Comparison of ENCODE assay signal across 23 cellular contexts in the genomic region with DNA sequence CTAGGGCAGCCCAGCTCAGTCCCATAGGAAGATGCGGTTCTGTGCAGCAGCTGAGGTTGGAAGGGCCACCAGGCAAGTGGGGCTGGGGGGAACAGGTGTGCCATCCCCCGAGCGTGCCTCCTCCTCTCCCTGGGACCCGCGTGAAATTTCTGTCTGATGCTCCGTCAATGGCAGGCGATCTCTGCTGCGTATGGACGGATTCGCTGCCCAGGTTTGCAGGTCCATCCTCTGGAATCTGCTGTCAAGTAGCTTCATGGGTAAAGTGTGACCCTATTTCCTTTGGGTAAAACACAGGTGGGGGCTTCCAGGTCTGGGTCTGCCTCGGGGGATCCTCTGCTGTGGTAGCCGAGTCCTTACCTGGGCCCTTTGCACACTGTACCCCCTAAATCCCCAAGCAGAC.
DNase-seq lines count a peak whose midpoint lies in the region; ATAC-seq and TF ChIP-seq lines count a peak whose summit lies in the region.
"Had no signal": no experiment of that assay in that cellular context is flagged by ENCODE, and none has a peak within 500 bp of the region (broad histone marks: within the 10 kb centered on the region; RNA-seq: fewer than 3 reads in every experiment).

No MANE protein-coding gene starts in this region.

- no peaks in the 10 kb centered on the region for H3K9me1 ChIP-seq in IMR-90 (ENCODE audit: insufficient read depth, low read length)

- H3K18ac ChIP-seq in IMR-90 (ENCODE audit: low read depth, low read length) (no peak overlapping the region), neuronal stem cell (ENCODE audit: low read length) (peak overlapping the region; percentile 54)

- CTCF ChIA-PET in IMR-90 (lab: Yijun Ruan, JAX) = no interaction called here

- H2AK9ac ChIP-seq in IMR-90 (replicated peaks; ENCODE audit: low read depth, low read length, poor library complexity) = no peak overlapping the region

- H3K27ac ChIP-seq in BLaER1 (no peak overlapping the region), IMR-90 (ENCODE audit: insufficient read depth, low read length) (no peak overlapping the region), neuronal stem cell (replicated peaks; ENCODE audit: low read length) (no peak overlapping the region), thyroid gland (peak overlapping the region in 2 of 3 donors; percentile 15 to 59)
- H3K27ac ChIP-seq: A549, C4-2B had no signal

- H3K4me3 Mint-ChIP-seq in natural killer cell = no peak overlapping the region
- H3K4me3 Mint-ChIP-seq: CD4-positive, CD25-positive, alpha-beta regulatory T cell; CD8-positive, alpha-beta T cell; GM23338; H9 had no signal

- H2BK5ac ChIP-seq in IMR-90 (ENCODE audit: low read depth, low read length, poor library complexity, severe bottlenecking) (no peak overlapping the region), neuronal stem cell (ENCODE audit: low read length) (peak overlapping the region; percentile 43)

- H2BK20ac ChIP-seq in IMR-90 (ENCODE audit: low read depth, low read length) = no peak overlapping the region

- 100% methylated on average over 1 of the region's 12 CpGs; no CpG with 5 or more reads in 1 of the 2 experiments for WGBS in IMR-90 (ENCODE audit: extremely low coverage in 2 of 2, insufficient read length in 1 of 2), 2 experiments
- WGBS in neuronal stem cell (ENCODE audit: extremely low coverage in 2 of 2, insufficient read length in 2 of 2, insufficient replicate concordance in 1 of 2), 2 donors = no CpG with 5 or more reads among the region's 12 CpGs
- WGBS in thyroid gland, 2 donors = 89 to 93% methylated on average over 10 to 12 of the region's 12 CpGs

- no peaks in the 10 kb centered on the region for H3K79me1 ChIP-seq in IMR-90 (ENCODE audit: low read depth in 1 of 2, low read length in 2 of 2)
- no peaks in the 10 kb centered on the region for H3K79me1 ChIP-seq in neuronal stem cell (ENCODE audit: low read depth, low read length)

- in situ Hi-C loops in IMR-90 (cut with MboI; ENCODE audit: low sequenced_read_pairs) = no loop called here

- no peak overlapping the region for H2BK15ac ChIP-seq in IMR-90 (ENCODE audit: low read depth, low read length)
- no peak overlapping the region for H2BK15ac ChIP-seq in neuronal stem cell (ENCODE audit: low read length)

- H3K4ac ChIP-seq in IMR-90 (ENCODE audit: low read depth, low read length) = no peak overlapping the region
- no peak overlapping the region for H3K4ac ChIP-seq in neuronal stem cell (ENCODE audit: low read length)

- 0 out of 2 replicates have a peak, but pooled peaks cover 4% of the 10 kb centered on the region for H4K20me1 ChIP-seq in BLaER1
- no peaks in the 10 kb centered on the region for H4K20me1 ChIP-seq in IMR-90 (ENCODE audit: insufficient read depth, low read length)

- H3K36me3 ChIP-seq in BLaER1 = no peaks in the 10 kb centered on the region
- no peaks in the 10 kb centered on the region for H3K36me3 ChIP-seq in IMR-90 (ENCODE audit: control insufficient read depth, insufficient read depth, low read length)
- H3K36me3 ChIP-seq in neuronal stem cell (replicated peaks in 1 of 2; ENCODE audit: control insufficient read depth in 2 of 2, insufficient read depth in 2 of 2, low read length in 2 of 2) = peaks cover 0 to 6% of the 10 kb centered on the region in 2 donors
- no peaks in the 10 kb centered on the region for H3K36me3 ChIP-seq in thyroid gland
- H3K36me3 ChIP-seq: BE2C had no signal

- H2BK12ac ChIP-seq in neuronal stem cell (ENCODE audit: low read length) = peak overlapping the region; percentile 19

- peaks cover 10% of the 10 kb centered on the region for H3K36me3 Mint-ChIP-seq in natural killer cell
- H3K36me3 Mint-ChIP-seq: CD4-positive, CD25-positive, alpha-beta regulatory T cell; CD8-positive, alpha-beta T cell had no signal

- DNase-seq in IMR-90 (no peak), neuronal stem cell (ENCODE audit: low spot score) (no peak), thyroid gland (no peak), natural killer cell (no peak), COLO829 (ENCODE audit: low spot score) (no peak)
- DNase-seq: 8988T; ACHN; AML-193; BE2C; CD4-positive, CD25-positive, alpha-beta regulatory T cell; CD8-positive, alpha-beta T cell; DMS 273 treated with DMSO at 0.1 percent for 48 hours; DMS79; EL; GDM1; H9 had no signal

- ATAC-seq in IMR-90 (ENCODE audit: low read depth) = no peak
- ATAC-seq in GM21529 (IDR thresholded peaks at IDR 0.05; ENCODE audit: unreplicated experiment) = no peak
- no peak for ATAC-seq in natural killer cell
- ATAC-seq: A549; CD8-positive, alpha-beta T cell; GM12878; GM23338; HCT116 had no signal

- TF ChIP-seq CTCF in IMR-90 (conservative IDR thresholded peaks at IDR 0.05; ENCODE audit: low read depth, low read length) (no peak), thyroid gland (IDR thresholded peaks at IDR 0.05) (no peak), natural killer cell (IDR thresholded peaks at IDR 0.05) (no peak)

- TF ChIP-seq POLR2A in IMR-90 (IDR thresholded peaks at IDR 0.05; ENCODE audit: low read depth, low read length) (no peak), thyroid gland (IDR thresholded peaks at IDR 0.05) (no peak)

- no peak overlapping the region for H4K91ac ChIP-seq in IMR-90 (ENCODE audit: insufficient read depth, low read depth, low read length)
- no peak overlapping the region for H4K91ac ChIP-seq in neuronal stem cell (ENCODE audit: low read depth, low read length, poor library complexity)

- H3K4me1 ChIP-seq in BLaER1 (peaks cover 29% of the 10 kb centered on the region), IMR-90 (ENCODE audit: control insufficient read depth, insufficient read depth, low read length) (no peaks in the 10 kb centered on the region), neuronal stem cell (ENCODE audit: control insufficient read depth in 2 of 2, insufficient read depth in 1 of 2, low read depth in 1 of 2, low read length in 2 of 2) (peaks cover 0 to 5% of the 10 kb centered on the region in 2 donors), thyroid gland (peaks cover 35 to 40% of the 10 kb centered on the region in 2 donors)
- H3K4me1 ChIP-seq: A549, BE2C had no signal

- H3K9ac ChIP-seq in BLaER1 (no peak overlapping the region), IMR-90 (ENCODE audit: low read depth, low read length) (no peak overlapping the region), neuronal stem cell (ENCODE audit: low read depth, low read length, poor library complexity) (no peak overlapping the region)

- H2AFZ ChIP-seq in IMR-90 (replicated peaks; ENCODE audit: low read length, poor library complexity) = peak overlapping the region; percentile 32
- no peak overlapping the region for H2AFZ ChIP-seq in neuronal stem cell (ENCODE audit: low read length)
- H2AFZ ChIP-seq: GM23338 had no signal

- H3K9me3 Mint-ChIP-seq in natural killer cell = peaks cover 4 to 5% of the 10 kb centered on the region in 2 donors

- H3K23ac ChIP-seq in IMR-90 (ENCODE audit: low read depth, low read length) (no peak overlapping the region), neuronal stem cell (ENCODE audit: low read depth, low read length, poor library complexity) (no peak overlapping the region)

- H2BK120ac ChIP-seq in IMR-90 (ENCODE audit: low read depth, low read length) (no peak overlapping the region), neuronal stem cell (ENCODE audit: low read depth, low read length) (no peak overlapping the region)

- intact Hi-C loops in IMR-90 (cut with micrococcal nuclease) = no loop called here
- intact Hi-C loops in thyroid gland (cut with DNase I) = no loop called here
- intact Hi-C loops in natural killer cell (cut with micrococcal nuclease) = no loop called here

- dilution Hi-C loops in IMR-90 (cut with HindIII; ENCODE audit: low sequenced_read_pairs, unreplicated experiment) = no loop called here

- H3K27me3 Mint-ChIP-seq in natural killer cell (ENCODE audit: low read depth in 2 of 2) = peaks cover 0 to 8% of the 10 kb centered on the region in 2 donors

- peaks cover 41% of the 10 kb centered on the region for H3K9me3 ChIP-seq in BLaER1
- H3K9me3 ChIP-seq in IMR-90 (ENCODE audit: control insufficient read depth, insufficient read depth, low read length) = peaks cover 30% of the 10 kb centered on the region
- H3K9me3 ChIP-seq in neuronal stem cell (replicated peaks in 1 of 2; ENCODE audit: control insufficient read depth in 2 of 2, insufficient read depth in 1 of 2, low read depth in 1 of 2, low read length in 2 of 2) = peaks cover 5 to 20% of the 10 kb centered on the region in 2 donors
- no peaks in the 10 kb centered on the region for H3K9me3 ChIP-seq in thyroid gland
- H3K9me3 ChIP-seq: BE2C had no signal

- H3K14ac ChIP-seq in IMR-90 (replicated peaks; ENCODE audit: low read depth, low read length) (no peak overlapping the region), neuronal stem cell (ENCODE audit: low read length) (no peak overlapping the region)

- TF ChIP-seq RAD21 in IMR-90 (IDR thresholded peaks at IDR 0.05; ENCODE audit: low read length) = no peak

- H4K5ac ChIP-seq in IMR-90 (ENCODE audit: low read depth, low read length) = no peak overlapping the region

- BruUV-seq in IMR-90 (replicated peaks; lab: Mats Ljungman, UMichigan) = no TSS peak

- H3K27me3 ChIP-seq in BLaER1 = no peaks in the 10 kb centered on the region
- no peaks in the 10 kb centered on the region for H3K27me3 ChIP-seq in IMR-90 (ENCODE audit: control insufficient read depth, insufficient read depth, low read length)
- H3K27me3 ChIP-seq in neuronal stem cell (ENCODE audit: control insufficient read depth in 3 of 3, insufficient read depth in 3 of 3, low read depth in 1 of 3, low read length in 3 of 3) = peaks cover 0 to 9% (median 0%) of the 10 kb centered on the region in 3 experiments
- no peaks in the 10 kb centered on the region for H3K27me3 ChIP-seq in thyroid gland
- H3K27me3 ChIP-seq: BE2C had no signal

- H3K4me3 ChIP-seq in BLaER1 = no peak overlapping the region
- H3K4me3 ChIP-seq in IMR-90 (ENCODE audit: insufficient read depth, low read depth, low read length) = no peak overlapping the region
- no peak overlapping the region for H3K4me3 ChIP-seq in neuronal stem cell (ENCODE audit: low read length in 2 of 2)
- H3K4me3 ChIP-seq in thyroid gland (replicated peaks in 1 of 3) = no peak overlapping the region
- H3K4me3 ChIP-seq: A549, GM12878, GM23338 had no signal

- no peaks in the 10 kb centered on the region for H3K4me1 Mint-ChIP-seq in natural killer cell
- H3K4me1 Mint-ChIP-seq: GM23338 had no signal

- no peak overlapping the region for H3K27ac Mint-ChIP-seq in natural killer cell
- H3K27ac Mint-ChIP-seq: CD8-positive, alpha-beta T cell; GM23338; H9 had no signal

- H3K4me2 ChIP-seq in BLaER1 (peak overlapping the region; percentile 72), IMR-90 (ENCODE audit: low read depth, low read length) (no peak overlapping the region), neuronal stem cell (ENCODE audit: insufficient read depth, low read length, poor library complexity, severe bottlenecking) (no peak overlapping the region)
- H3K4me2 ChIP-seq: A549, GM23338 had no signal

- H3K56ac ChIP-seq in IMR-90 (ENCODE audit: extremely low read depth, insufficient read depth, low read length) = no peak overlapping the region

- H2AK5ac ChIP-seq in IMR-90 (ENCODE audit: low read depth, low read length) = no peak overlapping the region
- H2AK5ac ChIP-seq in neuronal stem cell (ENCODE audit: low read depth, low read length) = peak overlapping the region; percentile 67

- H4K8ac ChIP-seq in IMR-90 (ENCODE audit: low read depth in 2 of 2, low read length in 2 of 2) (no peak overlapping the region), neuronal stem cell (ENCODE audit: low read depth, low read length) (no peak overlapping the region)

- POLR2A ChIA-PET in IMR-90 (lab: Charles Lee; ENCODE audit: unreplicated experiment) = no interaction called here

Comparison
In these comparisons a context has a peak if more than half of its experiments do, and no peak if none do; other contexts are left out.
1. H3K27ac ChIP-seq: peak in thyroid gland (2 of 3); none in BLaER1 (single experiment), IMR-90 (single experiment) and neuronal stem cell (single experiment).